ENCODE assay signal across 22 cellular contexts in genomic region chr15:56600380-56600779, GRCh38.
DNase-seq lines count a peak whose midpoint lies in the region; ATAC-seq, FAIRE-seq and TF ChIP-seq lines count a peak whose summit lies in the region.
"Had no signal": no experiment of that assay in that cellular context is flagged by ENCODE, and none has a peak within 500 bp of the region (broad histone marks: within the 10 kb centered on the region; RNA-seq: fewer than 3 reads in every experiment).

No MANE protein-coding gene starts in this region.

- H3K36me3 Mint-ChIP-seq in GM23338 (ENCODE audit: low read depth), result peaks cover 10% of the 10 kb centered on the region; the same call in 2 of the 3 replicates
- H3K36me3 Mint-ChIP-seq in natural killer cell treated with Interleukin-12 subunit alpha and Interleukin-12 subunit beta and Interleukin-15 and Interleukin-18, amount 100 ng/mL, for 72 hours, result peaks cover 12% of the 10 kb centered on the region

- FAIRE-seq in TTC549 (lab: Jason Lieb, UNC) (peak; percentile 63), endometrium (lab: Jason Lieb, UNC) (peak; percentile 91), small intestine (lab: Jason Lieb, UNC) (peak; percentile 74)
- FAIRE-seq: A549, GM12891, GM19239 had no signal

- peak overlapping the region; percentile 45; the same call in 1 of the 2 replicates for H2AFZ ChIP-seq in GM23338
- H2AFZ ChIP-seq: GM23248 had no signal

- no peaks in the 10 kb centered on the region for H3K27me3 Mint-ChIP-seq in GM23338 (ENCODE audit: insufficient read depth, low read depth, poor library complexity)
- peaks cover 5 to 24% of the 10 kb centered on the region in 2 donors for H3K27me3 Mint-ChIP-seq in natural killer cell treated with Interleukin-12 subunit alpha and Interleukin-12 subunit beta and Interleukin-15 and Interleukin-18, amount 100 ng/mL, for 72 hours

- H3K4me1 ChIP-seq in GM23338 (ENCODE audit: insufficient read depth) (no peaks in the 10 kb centered on the region), small intestine (ENCODE audit: control insufficient read depth in 2 of 2, insufficient read depth in 1 of 2, low read depth in 1 of 2, low read length in 1 of 2) (no peaks in the 10 kb centered on the region)
- H3K4me1 ChIP-seq: A549, Caco-2 had no signal

- H3K4me1 Mint-ChIP-seq in GM23338, result peaks cover 6% of the 10 kb centered on the region; the same call in 2 of the 3 replicates
- no peaks in the 10 kb centered on the region for H3K4me1 Mint-ChIP-seq in natural killer cell treated with Interleukin-12 subunit alpha and Interleukin-12 subunit beta and Interleukin-15 and Interleukin-18, amount 100 ng/mL, for 72 hours (ENCODE audit: low read depth in 2 of 2)

- no peaks in the 10 kb centered on the region for H4K20me1 ChIP-seq in GM23338 (replicated peaks; ENCODE audit: insufficient read depth)

- H3K9me3 Mint-ChIP-seq in GM23338, result peaks cover 21% of the 10 kb centered on the region
- peaks cover 5% of the 10 kb centered on the region for H3K9me3 Mint-ChIP-seq in natural killer cell treated with Interleukin-12 subunit alpha and Interleukin-12 subunit beta and Interleukin-15 and Interleukin-18, amount 100 ng/mL, for 72 hours

- H3K27ac ChIP-seq in GM23338 (ENCODE audit: low read depth), result no peak overlapping the region
- H3K27ac ChIP-seq in small intestine (ENCODE audit: low read depth in 1 of 2, low read length in 1 of 2), result no peak overlapping the region
- H3K27ac ChIP-seq in brain microvascular endothelial cell, result no peak overlapping the region
- H3K27ac ChIP-seq: A549, C4-2B, GM23248 had no signal

- no peaks in the 10 kb centered on the region for H3K9me3 ChIP-seq in small intestine (ENCODE audit: control insufficient read depth, low read depth)

- ATAC-seq in GM23338 (no peak), HG03342 (IDR thresholded peaks at IDR 0.05; ENCODE audit: unreplicated experiment) (no peak)
- no peak for ATAC-seq in natural killer cell treated with Interleukin-12 subunit alpha and Interleukin-12 subunit beta and Interleukin-15 and Interleukin-18, amount 100 ng/mL, for 72 hours
- ATAC-seq: A549 had no signal

- no peak overlapping the region for H3K4me2 ChIP-seq in GM23338
- H3K4me2 ChIP-seq: A549 had no signal

- WGBS in small intestine, 3 donors, result 95 to 99% (median 98%) methylated on average over 1 of the region's 1 CpG

- TF ChIP-seq CTCF in GM23338 (conservative IDR thresholded peaks at IDR 0.05; ENCODE audit: low read depth in 2 of 2) (no peak), brain microvascular endothelial cell (IDR thresholded peaks at IDR 0.05; ENCODE audit: low read depth, low read length, missing control alignments) (no peak)

- H3K9me2 ChIP-seq in GM23338 (ENCODE audit: insufficient read depth), result no peaks in the 10 kb centered on the region

- in situ Hi-C loops in brain microvascular endothelial cell (cut with HindIII; ENCODE audit: low pct_ligation_motif_present, low sequenced_read_pairs), result no loop called here

- no peaks in the 10 kb centered on the region for H3F3A ChIP-seq in GM23338 (replicated peaks; ENCODE audit: low read depth)

- H3K79me2 ChIP-seq in GM23338 (replicated peaks; ENCODE audit: insufficient read depth), result no peaks in the 10 kb centered on the region

- H3K27me3 ChIP-seq in GM23338 (ENCODE audit: insufficient read depth), result no peaks in the 10 kb centered on the region
- H3K27me3 ChIP-seq in small intestine (ENCODE audit: control insufficient read depth in 2 of 2, insufficient read depth in 2 of 2, low read length in 2 of 2), result no peaks in the 10 kb centered on the region
- H3K27me3 ChIP-seq in brain microvascular endothelial cell (replicated peaks), result no peaks in the 10 kb centered on the region

- H3K27ac Mint-ChIP-seq in GM23338, result no peak overlapping the region
- no peak overlapping the region for H3K27ac Mint-ChIP-seq in natural killer cell treated with Interleukin-12 subunit alpha and Interleukin-12 subunit beta and Interleukin-15 and Interleukin-18, amount 100 ng/mL, for 72 hours
- H3K27ac Mint-ChIP-seq: CD4-positive, alpha-beta T cell had no signal

- DNase-seq in GM23338 (ENCODE audit: low spot score), result no peak
- DNase-seq in small intestine, result no peak
- DNase-seq in brain microvascular endothelial cell, result no peak
- DNase-seq in DMS79 (lab: John Stamatoyannopoulos, UW), result no peak
- no peak for DNase-seq in natural killer cell treated with Interleukin-12 subunit alpha and Interleukin-12 subunit beta and Interleukin-15 and Interleukin-18, amount 100 ng/mL, for 72 hours (ENCODE audit: low spot score)
- DNase-seq: AML-193; Caco-2; CD4-positive, alpha-beta T cell; DMS153; DMS79 treated with DMSO at 0.1 percent for 48 hours; EL; GM23248; H7; Karpas-422; KBM-7 had no signal

- no peak overlapping the region for H3K4me3 Mint-ChIP-seq in GM23338
- H3K4me3 Mint-ChIP-seq in natural killer cell treated with Interleukin-12 subunit alpha and Interleukin-12 subunit beta and Interleukin-15 and Interleukin-18, amount 100 ng/mL, for 72 hours, result no peak overlapping the region
- H3K4me3 Mint-ChIP-seq: CD4-positive, alpha-beta T cell had no signal

- H3K36me3 ChIP-seq in GM23338 (ENCODE audit: insufficient read depth) (no peaks in the 10 kb centered on the region; the same call in 1 of the 2 replicates), small intestine (ENCODE audit: control insufficient read depth in 2 of 2, insufficient read depth in 2 of 2, low read length in 2 of 2) (no peaks in the 10 kb centered on the region), brain microvascular endothelial cell (replicated peaks) (no peaks in the 10 kb centered on the region)

- H3K4me3 ChIP-seq in GM23338, result no peak overlapping the region
- no peak overlapping the region for H3K4me3 ChIP-seq in small intestine (ENCODE audit: low read depth in 1 of 2, low read length in 2 of 2)
- no peak overlapping the region for H3K4me3 ChIP-seq in brain microvascular endothelial cell (ENCODE audit: low read depth, low read length)
- H3K4me3 ChIP-seq: A549, GM23248 had no signal

TF ChIP-seq in GM23338, 12 proteins besides CTCF, POLR2A, EP300 and RAD21 (continues in another document):
- TF ChIP-seq ZNF114 (CRISPR knock-in tag; IDR thresholded peaks at IDR 0.05) (no peak), CREB1 (CRISPR knock-in tag; IDR thresholded peaks at IDR 0.05; ENCODE audit: low read depth) (no peak), REST (IDR thresholded peaks at IDR 0.05; ENCODE audit: unreplicated experiment) (no peak), JUNB (IDR thresholded peaks at IDR 0.05; ENCODE audit: unreplicated experiment) (no peak)
